In the genomic region with DNA sequence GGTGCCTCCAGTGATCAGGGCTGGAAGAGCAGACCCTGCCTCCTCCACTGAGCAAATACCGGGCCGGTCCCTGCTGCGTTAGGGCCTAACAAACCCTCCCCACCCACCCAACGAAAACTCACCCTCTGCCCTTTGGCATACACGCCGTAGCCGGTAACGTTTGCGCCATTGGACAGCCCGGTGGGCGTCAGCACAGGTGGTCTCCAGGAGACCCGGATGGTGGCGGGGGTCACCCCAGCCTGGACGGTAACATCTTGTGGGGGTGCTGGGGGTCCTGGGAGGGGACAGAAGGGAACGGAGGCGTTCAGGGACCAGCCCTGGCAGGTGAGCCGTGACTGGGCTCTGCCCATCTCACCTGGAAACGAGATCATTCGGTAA, we compare ENCODE assay signal across 14 cellular contexts.
DNase-seq lines count a peak whose midpoint lies in the region; ATAC-seq and TF ChIP-seq lines count a peak whose summit lies in the region.
"Had no signal": no experiment of that assay in that cellular context is flagged by ENCODE, and none has a peak within 500 bp of the region (broad histone marks: within the 10 kb centered on the region; RNA-seq: fewer than 3 reads in every experiment).

No MANE protein-coding gene starts in this region.

- peak; percentile 8 for DNase-seq in activated CD8-positive, alpha-beta memory T cell treated with anti-CD3 and anti-CD28 coated beads, Interleukin-2, amount 50 U/mL, for 4 hours
- no peak for DNase-seq in activated CD8-positive, alpha-beta memory T cell treated with anti-CD3 and anti-CD28 coated beads, Interleukin-2, amount 50 U/mL, for 48 hours
- peak; percentile 66 for DNase-seq in chondrocyte (ENCODE audit: low spot score)
- peak; percentile 42 for DNase-seq in posterior vena cava (ENCODE audit: low spot score)
- DNase-seq in upper lobe of right lung = peak; percentile 46
- no peak for DNase-seq in islet precursor cell
- DNase-seq in effector memory CD4-positive, alpha-beta T cell = no peak
- DNase-seq: AML-193; CD4-positive, CD25-positive, alpha-beta regulatory T cell; DMS53; GF-D8 had no signal

- no peaks in the 10 kb centered on the region for H3K27me3 ChIP-seq in upper lobe of right lung
- H3K27me3 ChIP-seq in effector memory CD4-positive, alpha-beta T cell (replicated peaks; ENCODE audit: control insufficient read depth, insufficient read depth, low read length, poor library complexity, severe bottlenecking) = no peaks in the 10 kb centered on the region
- H3K27me3 ChIP-seq: BLaER1 had no signal

- TF ChIP-seq CTCF in chondrocyte (IDR thresholded peaks at IDR 0.05) (no peak), upper lobe of right lung (IDR thresholded peaks at IDR 0.05) (no peak)

- no peaks in the 10 kb centered on the region for H3K27me3 Mint-ChIP-seq in chondrocyte (ENCODE audit: low read depth)
- H3K27me3 Mint-ChIP-seq: CD4-positive, CD25-positive, alpha-beta regulatory T cell had no signal

- peaks cover 18% of the 10 kb centered on the region for H3K9me3 Mint-ChIP-seq in chondrocyte (ENCODE audit: low read depth)

- no peaks in the 10 kb centered on the region for H3K36me3 Mint-ChIP-seq in chondrocyte (ENCODE audit: low read depth)
- H3K36me3 Mint-ChIP-seq: CD4-positive, CD25-positive, alpha-beta regulatory T cell had no signal

- H3K4me3 Mint-ChIP-seq in chondrocyte (ENCODE audit: unreplicated experiment) = no peak overlapping the region
- H3K4me3 Mint-ChIP-seq: CD4-positive, CD25-positive, alpha-beta regulatory T cell had no signal

- intact Hi-C loops in posterior vena cava (cut with DNase I) (no loop called here), upper lobe of right lung (cut with DNase I) (no loop called here)

- no peaks in the 10 kb centered on the region for H3K4me1 Mint-ChIP-seq in chondrocyte (ENCODE audit: low read depth)
- H3K4me1 Mint-ChIP-seq: CD4-positive, CD25-positive, alpha-beta regulatory T cell had no signal

- no peaks in the 10 kb centered on the region for H3K36me3 ChIP-seq in upper lobe of right lung
- no peaks in the 10 kb centered on the region for H3K36me3 ChIP-seq in effector memory CD4-positive, alpha-beta T cell (ENCODE audit: control insufficient read depth, insufficient read depth, low read length)
- H3K36me3 ChIP-seq: BLaER1, HAP-1 had no signal

- no peak overlapping the region for H3K27ac ChIP-seq in upper lobe of right lung
- H3K27ac ChIP-seq in effector memory CD4-positive, alpha-beta T cell (ENCODE audit: insufficient read depth, low read length, poor library complexity, severe bottlenecking) = no peak overlapping the region
- H3K27ac ChIP-seq: 22Rv1, BLaER1 had no signal

- H3K4me3 ChIP-seq in upper lobe of right lung = no peak overlapping the region
- H3K4me3 ChIP-seq in effector memory CD4-positive, alpha-beta T cell (ENCODE audit: insufficient read depth, low read depth, low read length, poor library complexity, severe bottlenecking) = no peak overlapping the region
- H3K4me3 ChIP-seq: BLaER1, HAP-1 had no signal

- H3K4me1 ChIP-seq in upper lobe of right lung = no peaks in the 10 kb centered on the region
- no peaks in the 10 kb centered on the region for H3K4me1 ChIP-seq in effector memory CD4-positive, alpha-beta T cell (ENCODE audit: control insufficient read depth, insufficient read depth, low read length, poor library complexity, severe bottlenecking)
- H3K4me1 ChIP-seq: BLaER1, HAP-1 had no signal

- no peak overlapping the region for H3K27ac Mint-ChIP-seq in chondrocyte (ENCODE audit: unreplicated experiment)
- H3K27ac Mint-ChIP-seq: CD4-positive, CD25-positive, alpha-beta regulatory T cell had no signal

- no peaks in the 10 kb centered on the region for H3K9me3 ChIP-seq in upper lobe of right lung
- no peaks in the 10 kb centered on the region for H3K9me3 ChIP-seq in effector memory CD4-positive, alpha-beta T cell (ENCODE audit: control insufficient read depth, low read length)
- H3K9me3 ChIP-seq: HAP-1 had no signal

- ATAC-seq in upper lobe of right lung = no peak

Comparison
In these comparisons a context has a peak if more than half of its experiments do, and no peak if none do; other contexts are left out.
1. DNase-seq: peak in activated CD8-positive, alpha-beta memory T cell treated with anti-CD3 and anti-CD28 coated beads, Interleukin-2, amount 50 U/mL, for 4 hours (single experiment), chondrocyte (single experiment), posterior vena cava (single experiment) and upper lobe of right lung (single experiment); none in activated CD8-positive, alpha-beta memory T cell treated with anti-CD3 and anti-CD28 coated beads, Interleukin-2, amount 50 U/mL, for 48 hours (single experiment), islet precursor cell (single experiment) and effector memory CD4-positive, alpha-beta T cell (0 of 3).